Comparison of ENCODE assay signal across 9 cellular contexts in the genomic region with DNA sequence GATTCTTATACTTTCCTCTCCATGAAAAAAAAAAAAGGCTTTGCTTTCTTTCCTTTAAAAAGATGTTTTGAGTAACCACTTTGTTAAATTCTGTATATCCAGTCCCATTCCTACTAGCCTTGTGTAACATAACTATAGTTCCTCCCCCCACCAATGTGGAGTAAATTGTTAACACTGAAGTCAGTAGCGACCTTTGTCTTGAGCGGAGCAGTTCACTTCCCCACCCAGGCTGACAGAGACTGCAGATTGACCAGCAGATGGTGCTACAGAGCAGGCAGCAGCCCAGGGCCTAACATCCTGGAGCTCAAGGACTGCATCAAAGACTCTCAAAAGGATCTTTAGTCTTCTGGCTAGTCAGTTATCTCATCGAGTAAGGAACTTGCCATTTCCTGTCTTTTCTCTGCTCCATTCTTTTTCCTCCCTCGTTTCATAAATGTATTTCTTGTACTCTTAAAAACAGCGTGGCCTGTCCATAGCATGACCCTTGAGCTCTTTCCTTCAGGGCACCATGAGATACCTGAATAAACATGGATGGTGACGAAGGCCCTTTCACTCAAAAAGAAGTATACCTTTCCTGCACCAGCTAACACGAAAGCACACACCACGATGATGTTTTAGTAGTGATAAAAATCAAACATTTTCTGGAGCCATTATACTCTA.
DNase-seq lines count a peak whose midpoint lies in the region; ATAC-seq lines count a peak whose summit lies in the region.
"Had no signal": no experiment of that assay in that cellular context is flagged by ENCODE, and none has a peak within 500 bp of the region (broad histone marks: within the 10 kb centered on the region; RNA-seq: fewer than 3 reads in every experiment).

No MANE protein-coding gene starts in this region.

- no peaks in the 10 kb centered on the region for H3K36me3 ChIP-seq in adipocyte (ENCODE audit: control insufficient read depth, insufficient read depth, low read length, severe bottlenecking)
- H3K36me3 ChIP-seq: BLaER1 had no signal

- H3K4me1 ChIP-seq in adipocyte (ENCODE audit: control insufficient read depth, insufficient read depth, low read length) (no peaks in the 10 kb centered on the region), right cardiac atrium (ENCODE audit: control insufficient read depth, insufficient read depth, low read length) (no peaks in the 10 kb centered on the region)
- H3K4me1 ChIP-seq: BLaER1 had no signal

- no peaks in the 10 kb centered on the region for H3K27me3 ChIP-seq in adipocyte (replicated peaks; ENCODE audit: control insufficient read depth, insufficient read depth, low read length)
- H3K27me3 ChIP-seq in right cardiac atrium (ENCODE audit: control insufficient read depth, insufficient read depth), result no peaks in the 10 kb centered on the region
- H3K27me3 ChIP-seq: BLaER1 had no signal

- H3K9me3 ChIP-seq in adipocyte (ENCODE audit: control insufficient read depth, low read length), result no peaks in the 10 kb centered on the region
- H3K9me3 ChIP-seq in right cardiac atrium (ENCODE audit: control insufficient read depth, low read length), result no peaks in the 10 kb centered on the region
- H3K9me3 ChIP-seq: BLaER1 had no signal

- ATAC-seq in HG02763 (IDR thresholded peaks at IDR 0.05; ENCODE audit: unreplicated experiment), result peak; percentile 96
- peak; percentile 92 to 93 for ATAC-seq in right cardiac atrium
- peak; percentile 93 for ATAC-seq in sciatic nerve

- DNase-seq in NCI-H345 (lab: John Stamatoyannopoulos, UW) (peak; percentile 57), NCI-H345 treated with DMSO at 0.1 percent for 48 hours (lab: John Stamatoyannopoulos, UW; ENCODE audit: unreplicated experiment) (no peak), NCI-H1105 (lab: John Stamatoyannopoulos, UW) (peak; percentile 10), SKM-1 (lab: John Stamatoyannopoulos, UW; ENCODE audit: unreplicated experiment) (peak; percentile 46), adipocyte (ENCODE audit: low read depth) (peak; percentile 87), right cardiac atrium (peak; percentile 60 to 79 (median 77)), sciatic nerve (ENCODE audit: low spot score) (peak; percentile 81)

- WGBS in right cardiac atrium, result 35% methylated on average over 8 of the region's 8 CpGs

- H3K9ac ChIP-seq in adipocyte (ENCODE audit: low read length), result peak overlapping the region; percentile 6
- H3K9ac ChIP-seq: BLaER1 had no signal

- H3K27ac ChIP-seq in right cardiac atrium (ENCODE audit: low read length), result no peak overlapping the region
- H3K27ac ChIP-seq: BLaER1 had no signal

- no peak overlapping the region for H3K4me3 ChIP-seq in adipocyte (ENCODE audit: low read length)
- H3K4me3 ChIP-seq in right cardiac atrium (ENCODE audit: low read length), result no peak overlapping the region
- H3K4me3 ChIP-seq: BLaER1 had no signal

- intact Hi-C loops in right cardiac atrium (cut with DNase I) (loop anchor here in 2 of 4 donors (5.0 to 10.0 kb wide), 4 partner anchors 64 to 372 kb away; no protein-coding TSS in a partner anchor), sciatic nerve (cut with DNase I) (no loop called here)
